Comparison of ENCODE assay signal across 22 cellular contexts in the genomic region with DNA sequence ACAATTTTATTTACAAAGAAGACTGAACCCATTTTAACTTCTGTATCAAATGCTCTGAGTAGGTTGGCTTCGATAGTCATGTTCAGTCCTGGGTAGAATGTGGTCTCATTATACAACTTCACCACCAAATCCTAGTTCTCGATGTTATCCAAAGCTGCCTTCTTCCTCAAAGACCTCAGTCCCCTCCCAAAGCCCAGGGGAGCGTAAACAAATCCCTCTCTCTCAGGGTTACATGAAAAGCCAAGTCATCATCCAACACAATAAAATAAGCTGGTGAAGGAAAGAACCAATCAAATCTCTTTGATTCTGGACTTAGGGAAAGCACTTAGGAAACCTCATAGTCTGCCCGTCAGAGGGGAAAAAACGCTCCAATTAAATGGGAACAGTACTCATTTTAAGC. TPM values are rescaled to one million over a fixed set of nuclear protein-coding genes. Genes with fewer than 3 reads are reported as not detected.
"Had no signal": no experiment of that assay in that cellular context is flagged by ENCODE, and none has a peak within 500 bp of the region (broad histone marks: within the 10 kb centered on the region; RNA-seq: fewer than 3 reads in every experiment).

No MANE protein-coding gene starts in this region.

- H3K27me3 ChIP-seq: gastrocnemius medialis, sigmoid colon, suprapubic skin, upper lobe of left lung had no signal

- H3K27ac ChIP-seq: epithelial cell of prostate, gastrocnemius medialis, heart right ventricle, neutrophil, parathyroid adenoma, sigmoid colon, spleen, suprapubic skin, upper lobe of left lung had no signal

- DNase-seq: activated CD4-positive, alpha-beta T cell treated with anti-CD3 and anti-CD28 coated beads, Interleukin-2, amount 50 U/mL, for 1 hour; activated naive CD4-positive, alpha-beta T cell; activated T-cell treated with anti-CD3 and anti-CD28 coated beads for 4 hours; anterior cingulate cortex; dermis blood vessel endothelial cell; effector memory CD8-positive, alpha-beta T cell; gastrocnemius medialis; heart right ventricle; left colon; mucosa of descending colon; naive thymus-derived CD4-positive, alpha-beta T cell; sigmoid colon; spleen; upper lobe of left lung had no signal

- H3K36me3 ChIP-seq: gastrocnemius medialis, heart right ventricle, neutrophil, sigmoid colon, spleen, suprapubic skin, upper lobe of left lung had no signal

- H3K9me3 ChIP-seq: gastrocnemius medialis, heart right ventricle, mucosa of descending colon, neutrophil, sigmoid colon, spleen, suprapubic skin, upper lobe of left lung had no signal

- H3K4me1 ChIP-seq: gastrocnemius medialis, heart right ventricle, parathyroid adenoma, sigmoid colon, spleen, suprapubic skin, upper lobe of left lung had no signal

- ATAC-seq: activated CD4-positive, CD25-positive, alpha-beta regulatory T cell treated with anti-CD3 and anti-CD28 coated beads, Interleukin-2, amount 50 U/mL, for 24 hours; effector memory CD8-positive, alpha-beta T cell; gastrocnemius medialis; heart right ventricle; left colon; mucosa of descending colon; naive thymus-derived CD4-positive, alpha-beta T cell had no signal

- H3K4me3 ChIP-seq: gastrocnemius medialis, heart right ventricle, mucosa of descending colon, sigmoid colon, spleen, suprapubic skin, upper lobe of left lung had no signal

RNA-seq across cellular contexts. Expression of a gene that starts 9.1 kb away (rescaled TPM):
- total RNA-seq: bronchial epithelial cell; cerebellum; dermis blood vessel endothelial cell; gastrocnemius medialis; heart right ventricle; left colon; lung microvascular endothelial cell; mucosa of descending colon; naive thymus-derived CD4-positive, alpha-beta T cell; sigmoid colon; spleen; suprapubic skin had no signal
